ENCODE assay signal across 26 cellular contexts in genomic region chr3:32323605-32324004, GRCh38.
"Had no signal": no experiment of that assay in that cellular context is flagged by ENCODE, and none has a peak within 500 bp of the region (broad histone marks: within the 10 kb centered on the region; RNA-seq: fewer than 3 reads in every experiment).

No MANE protein-coding gene starts in this region.

- H3K4me3 ChIP-seq: adrenal gland, body of pancreas, cardiac muscle cell, colonic mucosa, spleen, suprapubic skin, tibial nerve had no signal

- H3K27me3 ChIP-seq: adrenal gland, body of pancreas, cardiac muscle cell, colonic mucosa, suprapubic skin, tibial nerve had no signal

- H3K27ac ChIP-seq: adrenal gland, body of pancreas, cardiac muscle cell, colonic mucosa, spleen, suprapubic skin, tibial nerve, VCaP had no signal

- H3K9me3 ChIP-seq: adrenal gland, body of pancreas, colonic mucosa, spleen, suprapubic skin, tibial nerve had no signal

- H3K4me1 ChIP-seq: adrenal gland, colonic mucosa, suprapubic skin had no signal

- ATAC-seq: activated CD4-positive, CD25-positive, alpha-beta regulatory T cell treated with anti-CD3 and anti-CD28 coated beads, Interleukin-2, amount 50 U/mL, for 24 hours; body of pancreas; left cardiac atrium; naive thymus-derived CD4-positive, alpha-beta T cell; right cardiac atrium had no signal

- H3K9me3 Mint-ChIP-seq: activated naive CD4-positive, alpha-beta T cell treated with anti-CD3 and anti-CD28 coated beads for 36 hours; activated naive CD8-positive, alpha-beta T cell treated with anti-CD3 and anti-CD28 coated beads for 36 hours; naive thymus-derived CD4-positive, alpha-beta T cell; neural crest cell had no signal

- H3K27ac Mint-ChIP-seq: activated naive CD4-positive, alpha-beta T cell treated with anti-CD3 and anti-CD28 coated beads for 36 hours; activated naive CD8-positive, alpha-beta T cell treated with anti-CD3 and anti-CD28 coated beads for 36 hours had no signal

- H3K36me3 ChIP-seq: adrenal gland, cardiac muscle cell, colonic mucosa, spleen, suprapubic skin, tibial nerve had no signal

- H3K4me3 Mint-ChIP-seq: activated naive CD4-positive, alpha-beta T cell treated with anti-CD3 and anti-CD28 coated beads for 36 hours; activated naive CD8-positive, alpha-beta T cell treated with anti-CD3 and anti-CD28 coated beads for 36 hours; naive thymus-derived CD4-positive, alpha-beta T cell; neural crest cell had no signal

- H3K27me3 Mint-ChIP-seq: activated naive CD8-positive, alpha-beta T cell treated with anti-CD3 and anti-CD28 coated beads for 36 hours; naive thymus-derived CD4-positive, alpha-beta T cell had no signal

- DNase-seq: activated CD4-positive, alpha-beta T cell treated with anti-CD3 and anti-CD28 coated beads for 48 hours; activated CD4-positive, alpha-beta T cell treated with anti-CD3 and anti-CD28 coated beads, Interleukin-2, amount 50 U/mL, for 48 hours; activated CD8-positive, alpha-beta memory T cell treated with anti-CD3 and anti-CD28 coated beads for 24 hours; activated effector memory CD4-positive, alpha-beta T cell treated with anti-CD3 and anti-CD28 coated beads, Interleukin-2, amount 50 U/mL, for 16 hours; activated naive CD4-positive, alpha-beta T cell treated with anti-CD3 and anti-CD28 coated beads for 36 hours; activated naive CD8-positive, alpha-beta T cell treated with anti-CD3 and anti-CD28 coated beads for 36 hours; adrenal gland; aorta; body of pancreas; cerebellar nuclear complex; colonic mucosa; effector CD8-positive, alpha-beta T cell; islet precursor cell; left cardiac atrium; midbrain; naive thymus-derived CD4-positive, alpha-beta T cell; occipital lobe; right cardiac atrium; spleen; stimulated activated naive CD4-positive, alpha-beta T cell had no signal
